In genomic region chr17:35788504-35788998, GRCh38 we compare ENCODE assay signal across 10 cellular contexts. TPM values are rescaled to one million over a fixed set of nuclear protein-coding genes. Genes with fewer than 3 reads are reported as not detected.
DNase-seq lines count a peak whose midpoint lies in the region; ATAC-seq and TF ChIP-seq lines count a peak whose summit lies in the region.
"Had no signal": no experiment of that assay in that cellular context is flagged by ENCODE, and none has a peak within 500 bp of the region (broad histone marks: within the 10 kb centered on the region; RNA-seq: fewer than 3 reads in every experiment).

No MANE protein-coding gene starts in this region.

- RAD21 ChIA-PET in HCT116 (lab: Charles Lee; ENCODE audit: low non-redundant PET in 1 of 2, low total read pairs in 2 of 2, uncharacterized antibody in 2 of 2, unreplicated experiment in 2 of 2), result interaction anchor here in 1 of 2 experiments (0.6 to 0.7 kb wide), 2 partner anchors 18 to 22 kb away, joined by 3 to 5 read pairs; no protein-coding TSS in a partner anchor

- H3K9ac ChIP-seq in HCT116 (ENCODE audit: low read length), result peak overlapping the region; percentile 30; the same call in 1 of the 2 replicates

- BruUV-seq in HCT116 (replicated peaks; lab: Mats Ljungman, UMichigan), result no TSS peak

- H3K9me2 ChIP-seq in HCT116 (ENCODE audit: insufficient read depth), result no peaks in the 10 kb centered on the region

- intact Hi-C loops in HCT116 (cut with micrococcal nuclease), result no loop called here

- POLR2A ChIA-PET in HCT116 (lab: Charles Lee), result interaction anchor here (0.7 to 2.0 kb wide), 3 partner anchors 15 to 24 kb away, joined by 3 to 11 read pairs (median 3); partner anchors contain the start of gene TAF15

- H3K9me3 ChIP-seq in HCT116 (ENCODE audit: control insufficient read depth in 1 of 2, insufficient read depth in 1 of 2, low read depth in 1 of 2, low read length in 2 of 2), result no peaks in the 10 kb centered on the region

- H3K4me3 ChIP-seq in HCT116 (replicated peaks in 1 of 2; ENCODE audit: low read depth in 1 of 2, low read length in 2 of 2), result peak overlapping the region in 1 of 2 experiments; percentile 22; a peak in 1 of 4 replicates

- no peak overlapping the region for H3K27ac ChIP-seq in HCT116 (ENCODE audit: low read depth, low read length)

- H2AFZ ChIP-seq in HCT116 (ENCODE audit: low read depth, low read length, poor library complexity, severe bottlenecking), result peak overlapping the region; percentile 65

- ATAC-seq in HCT116, result peak; percentile 76
- ATAC-seq in HG02642 (IDR thresholded peaks at IDR 0.05; ENCODE audit: poor library complexity, unreplicated experiment), result no peak
- ATAC-seq in GM18867 (IDR thresholded peaks at IDR 0.05; ENCODE audit: unreplicated experiment), result no peak

- no peak for TF ChIP-seq POLR2A in HCT116 (IDR thresholded peaks at IDR 0.05; ENCODE audit: borderline replicate concordance, extremely low read depth, insufficient read depth, insufficient read length)

- H4K20me1 ChIP-seq in HCT116 (ENCODE audit: insufficient read depth), result no peaks in the 10 kb centered on the region

- no peaks in the 10 kb centered on the region for H3K27me3 ChIP-seq in HCT116 (ENCODE audit: insufficient read depth, low read length)

- TF ChIP-seq CTCF in HCT116 (IDR thresholded peaks at IDR 0.05 in 2 of 3, conservative IDR thresholded peaks at IDR 0.05 in 1 of 3; ENCODE audit: borderline replicate concordance in 1 of 3, insufficient read depth in 1 of 3, low read depth in 2 of 3, low read length in 2 of 3), result no peak

- H3K79me2 ChIP-seq in HCT116 (ENCODE audit: insufficient read depth, low read length), result no peaks in the 10 kb centered on the region

- no peak for DNase-seq in HCT116 (ENCODE audit: low read depth, low spot score)
- peak; percentile 84 for DNase-seq in amniotic stem cell (lab: John Stamatoyannopoulos, UW)
- DNase-seq in islet precursor cell, result peak; percentile 97
- DNase-seq in stromal cell of bone marrow (ENCODE audit: low read depth), result peak; percentile 95
- DNase-seq in GDM1 (lab: John Stamatoyannopoulos, UW), result no peak
- no peak for DNase-seq in NCI-H2107 (lab: John Stamatoyannopoulos, UW)
- DNase-seq: activated CD4-positive, alpha-beta T cell treated with anti-CD3 and anti-CD28 coated beads for 4 hours had no signal

- no peaks in the 10 kb centered on the region for H3K36me3 ChIP-seq in HCT116 (ENCODE audit: control insufficient read depth in 1 of 2, insufficient read depth in 2 of 2, low read length in 2 of 2)

- CTCF ChIA-PET in HCT116 (lab: Charles Lee), result interaction anchor here (0.8 to 2.3 kb wide), 4 partner anchors 15 to 25 kb away, joined by 3 to 8 read pairs (median 6); partner anchors contain the start of gene TAF15

- no peak for TF ChIP-seq RAD21 in HCT116 (IDR thresholded peaks at IDR 0.05; ENCODE audit: low read depth)

- peaks cover 14 to 61% of the 10 kb centered on the region in 2 experiments for H3K4me1 ChIP-seq in HCT116 (ENCODE audit: control insufficient read depth in 1 of 2, insufficient read depth in 2 of 2, low read length in 2 of 2)

- peak overlapping the region; percentile 71 for H3K4me2 ChIP-seq in HCT116 (ENCODE audit: low read length)

TF ChIP-seq in HCT116, 20 proteins besides CTCF, POLR2A, EP300 and RAD21:
- TF ChIP-seq SIN3A (IDR thresholded peaks at IDR 0.05; ENCODE audit: low read depth) (no peak), ELF1 (IDR thresholded peaks at IDR 0.05; ENCODE audit: borderline replicate concordance, low read depth) (no peak), YY1 (IDR thresholded peaks at IDR 0.05; ENCODE audit: extremely low read depth, insufficient replicate concordance, low read depth, low read length) (no peak), FOSL1 (IDR thresholded peaks at IDR 0.05; ENCODE audit: low read depth) (peak; percentile 73), ZNF274 (IDR thresholded peaks at IDR 0.05; ENCODE audit: low read depth, low read length) (no peak), CBX3 (IDR thresholded peaks at IDR 0.05; ENCODE audit: low read depth) (0 out of 2 replicates have a peak, but pooled peaks have one; percentile 17), SRF (IDR thresholded peaks at IDR 0.05; ENCODE audit: low read depth) (no peak), JUND (IDR thresholded peaks at IDR 0.05) (peak; percentile 52), TCF7L2 (IDR thresholded peaks at IDR 0.05; ENCODE audit: borderline replicate concordance, extremely low read depth, insufficient read depth, insufficient read length) (no peak), EZH2phosphoT487 (IDR thresholded peaks at IDR 0.05; ENCODE audit: borderline replicate concordance) (no peak), ATF3 (IDR thresholded peaks at IDR 0.05) (no peak), CEBPB (IDR thresholded peaks at IDR 0.05; ENCODE audit: low read depth) (0 out of 2 replicates have a peak, but pooled peaks have one; percentile 7), SP1 (IDR thresholded peaks at IDR 0.05; ENCODE audit: low read depth) (peak; percentile 33), ZFX (IDR thresholded peaks at IDR 0.05) (no peak), EZH2 (IDR thresholded peaks at IDR 0.05) (no peak), EGR1 (IDR thresholded peaks at IDR 0.05; ENCODE audit: low read depth) (0 out of 2 replicates have a peak, but pooled peaks have one; percentile 47), POLR2AphosphoS5 (IDR thresholded peaks at IDR 0.05; ENCODE audit: low read depth, low read length) (no peak)
- TF ChIP-seq, protein P1, sequence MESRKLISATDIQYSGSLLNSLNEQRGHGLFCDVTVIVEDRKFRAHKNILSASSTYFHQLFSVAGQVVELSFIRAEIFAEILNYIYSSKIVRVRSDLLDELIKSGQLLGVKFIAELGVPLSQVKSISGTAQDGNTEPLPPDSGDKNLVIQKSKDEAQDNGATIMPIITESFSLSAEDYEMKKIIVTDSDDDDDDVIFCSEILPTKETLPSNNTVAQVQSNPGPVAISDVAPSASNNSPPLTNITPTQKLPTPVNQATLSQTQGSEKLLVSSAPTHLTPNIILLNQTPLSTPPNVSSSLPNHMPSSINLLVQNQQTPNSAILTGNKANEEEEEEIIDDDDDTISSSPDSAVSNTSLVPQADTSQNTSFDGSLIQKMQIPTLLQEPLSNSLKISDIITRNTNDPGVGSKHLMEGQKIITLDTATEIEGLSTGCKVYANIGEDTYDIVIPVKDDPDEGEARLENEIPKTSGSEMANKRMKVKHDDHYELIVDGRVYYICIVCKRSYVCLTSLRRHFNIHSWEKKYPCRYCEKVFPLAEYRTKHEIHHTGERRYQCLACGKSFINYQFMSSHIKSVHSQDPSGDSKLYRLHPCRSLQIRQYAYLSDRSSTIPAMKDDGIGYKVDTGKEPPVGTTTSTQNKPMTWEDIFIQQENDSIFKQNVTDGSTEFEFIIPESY (IDR thresholded peaks at IDR 0.05; ENCODE audit: extremely low read depth, insufficient replicate concordance, low read length), result no peak
- TF ChIP-seq, protein P2, sequence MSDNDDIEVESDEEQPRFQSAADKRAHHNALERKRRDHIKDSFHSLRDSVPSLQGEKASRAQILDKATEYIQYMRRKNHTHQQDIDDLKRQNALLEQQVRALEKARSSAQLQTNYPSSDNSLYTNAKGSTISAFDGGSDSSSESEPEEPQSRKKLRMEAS (IDR thresholded peaks at IDR 0.05), result no peak
- TF ChIP-seq, protein P3, sequence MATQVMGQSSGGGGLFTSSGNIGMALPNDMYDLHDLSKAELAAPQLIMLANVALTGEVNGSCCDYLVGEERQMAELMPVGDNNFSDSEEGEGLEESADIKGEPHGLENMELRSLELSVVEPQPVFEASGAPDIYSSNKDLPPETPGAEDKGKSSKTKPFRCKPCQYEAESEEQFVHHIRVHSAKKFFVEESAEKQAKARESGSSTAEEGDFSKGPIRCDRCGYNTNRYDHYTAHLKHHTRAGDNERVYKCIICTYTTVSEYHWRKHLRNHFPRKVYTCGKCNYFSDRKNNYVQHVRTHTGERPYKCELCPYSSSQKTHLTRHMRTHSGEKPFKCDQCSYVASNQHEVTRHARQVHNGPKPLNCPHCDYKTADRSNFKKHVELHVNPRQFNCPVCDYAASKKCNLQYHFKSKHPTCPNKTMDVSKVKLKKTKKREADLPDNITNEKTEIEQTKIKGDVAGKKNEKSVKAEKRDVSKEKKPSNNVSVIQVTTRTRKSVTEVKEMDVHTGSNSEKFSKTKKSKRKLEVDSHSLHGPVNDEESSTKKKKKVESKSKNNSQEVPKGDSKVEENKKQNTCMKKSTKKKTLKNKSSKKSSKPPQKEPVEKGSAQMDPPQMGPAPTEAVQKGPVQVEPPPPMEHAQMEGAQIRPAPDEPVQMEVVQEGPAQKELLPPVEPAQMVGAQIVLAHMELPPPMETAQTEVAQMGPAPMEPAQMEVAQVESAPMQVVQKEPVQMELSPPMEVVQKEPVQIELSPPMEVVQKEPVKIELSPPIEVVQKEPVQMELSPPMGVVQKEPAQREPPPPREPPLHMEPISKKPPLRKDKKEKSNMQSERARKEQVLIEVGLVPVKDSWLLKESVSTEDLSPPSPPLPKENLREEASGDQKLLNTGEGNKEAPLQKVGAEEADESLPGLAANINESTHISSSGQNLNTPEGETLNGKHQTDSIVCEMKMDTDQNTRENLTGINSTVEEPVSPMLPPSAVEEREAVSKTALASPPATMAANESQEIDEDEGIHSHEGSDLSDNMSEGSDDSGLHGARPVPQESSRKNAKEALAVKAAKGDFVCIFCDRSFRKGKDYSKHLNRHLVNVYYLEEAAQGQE (IDR thresholded peaks at IDR 0.05; ENCODE audit: low read depth), result no peak

RNA-seq across cellular contexts. Expression of gene MMP28, which starts 6.9 kb away (rescaled TPM):
- 2.6 TPM for total RNA-seq in HCT116 (2021; ENCODE audit: unreplicated experiment)
- 1.4 and 1.5 TPM in 2 replicates for polyA plus RNA-seq in HCT116 (2012)

RNA-seq across cellular contexts. Expression of gene TAF15, which starts 20.7 kb away (rescaled TPM):
- total RNA-seq in HCT116 (2021; ENCODE audit: unreplicated experiment), result 346 TPM
- polyA plus RNA-seq in HCT116 (2012), result 309 and 338 TPM in 2 replicates

RNA-seq across cellular contexts. Expression of gene C17orf50, which starts 27.9 kb away (rescaled TPM):
- total RNA-seq in HCT116 (2021; ENCODE audit: unreplicated experiment), result not detected
- 0.15 TPM in 1 of 2 replicates, not detected in the other for polyA plus RNA-seq in HCT116 (2012)
- total RNA-seq: NCI-H460 had no signal

RNA-seq across cellular contexts. Expression of gene GAS2L2, which starts 35.5 kb away (rescaled TPM):
- total RNA-seq in HCT116 (2021; ENCODE audit: unreplicated experiment), result not detected
- not detected in 2 replicates for polyA plus RNA-seq in HCT116 (2012)
- total RNA-seq: NCI-H460 had no signal

RNA-seq across cellular contexts. Expression of gene RASL10B, which starts 57.1 kb away (rescaled TPM):
- total RNA-seq in HCT116 (2021; ENCODE audit: unreplicated experiment), result 0.15 TPM
- polyA plus RNA-seq in HCT116 (2012), result not detected in 2 replicates

Comparison
In these comparisons a context has a peak if more than half of its experiments do, and no peak if none do; other contexts are left out.
1. DNase-seq: peak in amniotic stem cell (single experiment), islet precursor cell (single experiment) and stromal cell of bone marrow (single experiment); none in HCT116 (single experiment), GDM1 (single experiment) and NCI-H2107 (single experiment).